12 cellular contexts compared by ENCODE assay signal in the genomic region with DNA sequence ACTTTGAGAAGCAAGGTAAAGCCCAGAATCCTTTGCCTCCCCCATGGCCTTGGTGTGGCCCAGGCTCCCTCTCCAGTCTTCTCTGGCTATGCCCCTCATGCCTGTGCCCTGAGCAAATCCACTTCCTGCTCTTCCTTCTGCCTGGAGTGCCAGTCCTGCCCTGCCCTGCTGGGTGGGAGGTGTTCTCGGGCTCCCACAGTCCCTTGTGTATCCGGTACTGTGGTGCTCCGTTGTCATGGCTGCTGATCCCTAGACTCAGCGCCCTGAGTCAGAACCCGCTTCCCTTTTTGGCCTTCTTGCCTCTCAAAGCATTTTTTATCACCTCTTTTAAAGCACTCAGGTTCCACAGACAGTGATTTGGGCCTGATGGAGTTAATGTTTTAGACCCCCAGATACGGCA.
DNase-seq lines count a peak whose midpoint lies in the region; ATAC-seq and TF ChIP-seq lines count a peak whose summit lies in the region.
"Had no signal": no experiment of that assay in that cellular context is flagged by ENCODE, and none has a peak within 500 bp of the region (broad histone marks: within the 10 kb centered on the region; RNA-seq: fewer than 3 reads in every experiment).

No MANE protein-coding gene starts in this region.

- H3K9ac ChIP-seq in BLaER1 treated with 17β-estradiol and CSF1 and Interleukin-3, amounts not matched to agents 10 nM and 100 nM, result peak overlapping the region in 2 of 11 experiments; percentile 8 to 66; a peak in 3 of 22 replicates

- H3K36me3 ChIP-seq in BLaER1 treated with 17β-estradiol and CSF1 and Interleukin-3, amounts not matched to agents 10 nM and 100 nM, result no peaks in the 10 kb centered on the region
- H3K36me3 ChIP-seq: adrenal gland had no signal

- no peak overlapping the region for H3K4me3 ChIP-seq in BLaER1 treated with 17β-estradiol and CSF1 and Interleukin-3, amounts not matched to agents 10 nM and 100 nM
- no peak overlapping the region for H3K4me3 ChIP-seq in HL-60 (replicated peaks; ENCODE audit: insufficient read depth, low read length)
- H3K4me3 ChIP-seq: adrenal gland, PC-9 had no signal

- peaks cover 21 to 26% (median 22%) of the 10 kb centered on the region in 10 experiments for H3K4me1 ChIP-seq in BLaER1 treated with 17β-estradiol and CSF1 and Interleukin-3, amounts not matched to agents 10 nM and 100 nM
- H3K4me1 ChIP-seq: adrenal gland had no signal

- TF ChIP-seq CTCF in HL-60 (IDR thresholded peaks at IDR 0.05; ENCODE audit: insufficient read depth, low read length), result no peak

- POLR2A ChIA-PET in HEK293T (lab: Yijun Ruan, JAX), result no interaction called here

- H3K9me3 ChIP-seq in BLaER1 treated with 17β-estradiol and CSF1 and Interleukin-3, amounts not matched to agents 10 nM and 100 nM (replicated peaks in 1 of 11), result no peaks in the 10 kb centered on the region
- H3K9me3 ChIP-seq: adrenal gland had no signal

- no peaks in the 10 kb centered on the region; a peak in 1 of 22 replicates for H4K20me1 ChIP-seq in BLaER1 treated with 17β-estradiol and CSF1 and Interleukin-3, amounts not matched to agents 10 nM and 100 nM

- peak overlapping the region; percentile 52 to 75 (median 63) for H3K4me2 ChIP-seq in BLaER1 treated with 17β-estradiol and CSF1 and Interleukin-3, amounts not matched to agents 10 nM and 100 nM
- H3K4me2 ChIP-seq: PC-9 had no signal

- CTCF ChIA-PET in HEK293T (lab: Yijun Ruan, JAX), result no interaction called here

- H3K27ac ChIP-seq in BLaER1 treated with 17β-estradiol and CSF1 and Interleukin-3, amounts not matched to agents 10 nM and 100 nM, result peak overlapping the region in 7 of 11 experiments; percentile 23 to 81 (median 42); a peak in 9 of 22 replicates
- H3K27ac ChIP-seq in HL-60 (replicated peaks), result no peak overlapping the region
- H3K27ac ChIP-seq: adrenal gland, PC-9 had no signal

- H3K27me3 ChIP-seq in BLaER1 treated with 17β-estradiol and CSF1 and Interleukin-3, amounts not matched to agents 10 nM and 100 nM, result no peaks in the 10 kb centered on the region
- no peaks in the 10 kb centered on the region for H3K27me3 ChIP-seq in HL-60 (ENCODE audit: insufficient read depth, poor library complexity, severe bottlenecking)
- H3K27me3 ChIP-seq: adrenal gland had no signal

- ATAC-seq in HG03095 (IDR thresholded peaks at IDR 0.05; ENCODE audit: unreplicated experiment), result no peak
- ATAC-seq: activated CD4-positive, alpha-beta T cell treated with anti-CD3 and anti-CD28 coated beads for 36 hours had no signal

- DNase-seq in HL-60 (ENCODE audit: low read depth in 1 of 2, low spot score in 1 of 2) (peak; percentile 42 to 60), UCSD-AML1 (lab: John Stamatoyannopoulos, UW; ENCODE audit: unreplicated experiment) (peak; percentile 64), left kidney (ENCODE audit: low read depth, low spot score) (peak; percentile 41), HEK293T (ENCODE audit: extremely low spot score) (no peak), iPS-NIHi7 (ENCODE audit: extremely low spot score) (no peak)
- no peak for DNase-seq in effector CD8-positive, alpha-beta T cell (lab: John Stamatoyannopoulos, UW)
- DNase-seq: activated CD4-positive, alpha-beta T cell treated with anti-CD3 and anti-CD28 coated beads for 36 hours; adrenal gland; KG1 had no signal

TF ChIP-seq in HEK293T, 16 proteins besides CTCF, POLR2A, EP300 and RAD21:
- TF ChIP-seq ZNF384 (IDR thresholded peaks at IDR 0.05) (no peak), SUZ12 (IDR thresholded peaks at IDR 0.05) (no peak), CTBP1 (IDR thresholded peaks at IDR 0.05; ENCODE audit: borderline replicate concordance) (no peak), FOXM1 (IDR thresholded peaks at IDR 0.05; ENCODE audit: borderline replicate concordance) (no peak), ARNT (IDR thresholded peaks at IDR 0.05) (no peak), L3MBTL2 (conservative IDR thresholded peaks at IDR 0.05) (no peak), TARDBP (IDR thresholded peaks at IDR 0.05) (no peak), LEF1 (IDR thresholded peaks at IDR 0.05; ENCODE audit: borderline replicate concordance) (no peak), BHLHE40 (IDR thresholded peaks at IDR 0.05; ENCODE audit: borderline replicate concordance) (no peak), SP1 (IDR thresholded peaks at IDR 0.05) (no peak), HDGF (IDR thresholded peaks at IDR 0.05; ENCODE audit: borderline replicate concordance) (no peak), NFRKB (IDR thresholded peaks at IDR 0.05) (no peak), ELF4 (IDR thresholded peaks at IDR 0.05) (no peak), FOXK2 (IDR thresholded peaks at IDR 0.05) (no peak), FOXA1 (IDR thresholded peaks at IDR 0.05) (no peak)
- TF ChIP-seq, protein P1, sequence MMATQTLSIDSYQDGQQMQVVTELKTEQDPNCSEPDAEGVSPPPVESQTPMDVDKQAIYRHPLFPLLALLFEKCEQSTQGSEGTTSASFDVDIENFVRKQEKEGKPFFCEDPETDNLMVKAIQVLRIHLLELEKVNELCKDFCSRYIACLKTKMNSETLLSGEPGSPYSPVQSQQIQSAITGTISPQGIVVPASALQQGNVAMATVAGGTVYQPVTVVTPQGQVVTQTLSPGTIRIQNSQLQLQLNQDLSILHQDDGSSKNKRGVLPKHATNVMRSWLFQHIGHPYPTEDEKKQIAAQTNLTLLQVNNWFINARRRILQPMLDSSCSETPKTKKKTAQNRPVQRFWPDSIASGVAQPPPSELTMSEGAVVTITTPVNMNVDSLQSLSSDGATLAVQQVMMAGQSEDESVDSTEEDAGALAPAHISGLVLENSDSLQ (IDR thresholded peaks at IDR 0.05), result no peak

Comparison
In these comparisons a context has a peak if more than half of its experiments do, and no peak if none do; other contexts are left out.
1. DNase-seq: peak in HL-60 (2 of 2), UCSD-AML1 (single experiment) and left kidney (single experiment); none in effector CD8-positive, alpha-beta T cell (single experiment), HEK293T (single experiment) and iPS-NIHi7 (single experiment).